Comparison of ENCODE assay signal across 1 cellular context in genomic region chr5:175861337-175862130, GRCh38.
TF ChIP-seq lines count a peak whose summit lies in the region.

No MANE protein-coding gene starts in this region.

TF ChIP-seq in HepG2, 621 proteins besides CTCF, POLR2A, EP300 and RAD21 (continued from another document and continues in another):
- peak; percentile 59 for TF ChIP-seq TFE3 (CRISPR knock-in tag; IDR thresholded peaks at IDR 0.05)
- no peak for TF ChIP-seq CREBL2 (CRISPR knock-in tag; IDR thresholded peaks at IDR 0.05; ENCODE audit: borderline replicate concordance)
- peak; percentile 85 for TF ChIP-seq ZNF605 (CRISPR knock-in tag; IDR thresholded peaks at IDR 0.05)
- TF ChIP-seq FOXA1 (IDR thresholded peaks at IDR 0.05), result no peak
- TF ChIP-seq FOXA1 (CRISPR knock-in tag; IDR thresholded peaks at IDR 0.05), result peak; percentile 34
- 0 out of 2 replicates have a peak, but pooled peaks have one; percentile 6 for TF ChIP-seq HOXA5 (CRISPR knock-in tag; IDR thresholded peaks at IDR 0.05)
- TF ChIP-seq ZNF337 (CRISPR knock-in tag; IDR thresholded peaks at IDR 0.05; ENCODE audit: borderline replicate concordance, low read depth), result no peak
- TF ChIP-seq SPEN (CRISPR knock-in tag; IDR thresholded peaks at IDR 0.05; ENCODE audit: low read depth), result 0 out of 2 replicates have a peak, but pooled peaks have one; percentile 45
- TF ChIP-seq SOX5 (CRISPR knock-in tag; IDR thresholded peaks at IDR 0.05; ENCODE audit: borderline replicate concordance), result peak; percentile 97
- peak; percentile 72 for TF ChIP-seq ZMYM2 (CRISPR knock-in tag; IDR thresholded peaks at IDR 0.05)
- peak; percentile 71; the same call in 1 of the 2 replicates for TF ChIP-seq ZBTB4 (CRISPR knock-in tag; IDR thresholded peaks at IDR 0.05; ENCODE audit: borderline replicate concordance)
- no peak for TF ChIP-seq ZNF780A (CRISPR knock-in tag; IDR thresholded peaks at IDR 0.05)
- TF ChIP-seq GATAD1 (CRISPR knock-in tag; IDR thresholded peaks at IDR 0.05), result peak; percentile 50; the same call in 1 of the 2 replicates
- TF ChIP-seq NFYC (CRISPR knock-in tag; IDR thresholded peaks at IDR 0.05), result peak; percentile 18; the same call in 1 of the 2 replicates
- peak; percentile 33 for TF ChIP-seq POLR2AphosphoS5 (IDR thresholded peaks at IDR 0.05; ENCODE audit: low read depth, low read length)
- no peak for TF ChIP-seq E2F5 (CRISPR knock-in tag; conservative IDR thresholded peaks at IDR 0.05)
- peak; percentile 72 for TF ChIP-seq KDM2A (CRISPR knock-in tag; IDR thresholded peaks at IDR 0.05; ENCODE audit: borderline replicate concordance, low read depth)
- TF ChIP-seq PPARG (CRISPR knock-in tag; conservative IDR thresholded peaks at IDR 0.05), result peak; percentile 70
- peak; percentile 63; the same call in 1 of the 2 replicates for TF ChIP-seq ZNF556 (CRISPR knock-in tag; IDR thresholded peaks at IDR 0.05; ENCODE audit: borderline replicate concordance)
- 0 out of 2 replicates have a peak, but pooled peaks have one; percentile 69 for TF ChIP-seq DMTF1 (CRISPR knock-in tag; IDR thresholded peaks at IDR 0.05)
- TF ChIP-seq ZNF850 (CRISPR knock-in tag; conservative IDR thresholded peaks at IDR 0.05), result no peak
- peak; percentile 72; the same call in 1 of the 2 replicates for TF ChIP-seq ZNF343 (CRISPR knock-in tag; IDR thresholded peaks at IDR 0.05)
- TF ChIP-seq ZNF224 (CRISPR knock-in tag; IDR thresholded peaks at IDR 0.05), result no peak
- TF ChIP-seq YEATS2 (CRISPR knock-in tag; IDR thresholded peaks at IDR 0.05; ENCODE audit: borderline replicate concordance), result peak; percentile 38; the same call in 1 of the 2 replicates
- no peak for TF ChIP-seq ZKSCAN1 (IDR thresholded peaks at IDR 0.05; ENCODE audit: low read length)
- peak; percentile 75; the same call in 1 of the 2 replicates for TF ChIP-seq ZNF788 (CRISPR knock-in tag; IDR thresholded peaks at IDR 0.05; ENCODE audit: borderline replicate concordance)
- TF ChIP-seq ZNF776 (CRISPR knock-in tag; IDR thresholded peaks at IDR 0.05), result no peak
- no peak for TF ChIP-seq USF2 (IDR thresholded peaks at IDR 0.05; ENCODE audit: low read depth, low read length)
- TF ChIP-seq USF2 (CRISPR knock-in tag; IDR thresholded peaks at IDR 0.05; ENCODE audit: borderline replicate concordance), result no peak
- TF ChIP-seq HOMEZ (CRISPR knock-in tag; IDR thresholded peaks at IDR 0.05; ENCODE audit: low read depth), result peak; percentile 19; the same call in 1 of the 2 replicates
- peak; percentile 90 for TF ChIP-seq SKI (IDR thresholded peaks at IDR 0.05; ENCODE audit: partially characterized antibody)
- peak; percentile 83; the same call in 1 of the 2 replicates for TF ChIP-seq NAIF1 (CRISPR knock-in tag; IDR thresholded peaks at IDR 0.05; ENCODE audit: borderline replicate concordance)
- no peak for TF ChIP-seq HNRNPH1 (optimal IDR thresholded peaks at IDR 0.05; ENCODE audit: low read depth, low read length)
- TF ChIP-seq ZBTB38 (CRISPR knock-in tag; IDR thresholded peaks at IDR 0.05), result peak; percentile 28; the same call in 1 of the 2 replicates
- TF ChIP-seq ZBTB42 (CRISPR knock-in tag; IDR thresholded peaks at IDR 0.05), result no peak
- peak; percentile 93 for TF ChIP-seq ZNF614 (CRISPR knock-in tag; IDR thresholded peaks at IDR 0.05; ENCODE audit: borderline replicate concordance)
- TF ChIP-seq GABPA (IDR thresholded peaks at IDR 0.05; ENCODE audit: low read depth, low read length), result no peak
- TF ChIP-seq GABPA (CRISPR knock-in tag; IDR thresholded peaks at IDR 0.05; ENCODE audit: low read depth), result 0 out of 2 replicates have a peak, but pooled peaks have one; percentile 18
- peak; percentile 92 for TF ChIP-seq SOX13 (IDR thresholded peaks at IDR 0.05)
- TF ChIP-seq SOX13 (CRISPR knock-in tag; conservative IDR thresholded peaks at IDR 0.05 in 1 of 2, IDR thresholded peaks at IDR 0.05 in 1 of 2), result peak in 1 of 2 experiments; percentile 96; a peak in 2 of 4 replicates
- no peak for TF ChIP-seq ZNF430 (CRISPR knock-in tag; IDR thresholded peaks at IDR 0.05)
- TF ChIP-seq PITX1 (CRISPR knock-in tag; IDR thresholded peaks at IDR 0.05), result peak; percentile 90
- TF ChIP-seq MTA3 (CRISPR knock-in tag; IDR thresholded peaks at IDR 0.05), result no peak
- peak; percentile 14; the same call in 1 of the 2 replicates for TF ChIP-seq ZNF143 (CRISPR knock-in tag; IDR thresholded peaks at IDR 0.05)
- TF ChIP-seq NR2F6 (IDR thresholded peaks at IDR 0.05), result peak; percentile 80
- TF ChIP-seq NR2F6 (CRISPR knock-in tag; IDR thresholded peaks at IDR 0.05), result peak; percentile 70; the same call in 1 of the 2 replicates
- TF ChIP-seq SMAD3 (CRISPR knock-in tag; IDR thresholded peaks at IDR 0.05), result peak; percentile 48; the same call in 1 of the 2 replicates
- peak; percentile 31; the same call in 1 of the 2 replicates for TF ChIP-seq KDM6A (CRISPR knock-in tag; IDR thresholded peaks at IDR 0.05; ENCODE audit: low read depth)
- 0 out of 2 replicates have a peak, but pooled peaks have one; percentile 12 for TF ChIP-seq ESRRA (CRISPR knock-in tag; IDR thresholded peaks at IDR 0.05; ENCODE audit: low read depth)
- peak; percentile 77 for TF ChIP-seq ZFY (CRISPR knock-in tag; IDR thresholded peaks at IDR 0.05)
- TF ChIP-seq ZNF740 (CRISPR knock-in tag; IDR thresholded peaks at IDR 0.05), result peak; percentile 74; the same call in 1 of the 2 replicates
- peak; percentile 81 for TF ChIP-seq HNF4G (IDR thresholded peaks at IDR 0.05; ENCODE audit: borderline replicate concordance, low read depth, low read length)
- TF ChIP-seq HNF4G (CRISPR knock-in tag; IDR thresholded peaks at IDR 0.05; ENCODE audit: borderline replicate concordance, low read depth), result peak; percentile 77; the same call in 1 of the 2 replicates
- peak; percentile 83 for TF ChIP-seq HDAC1 (CRISPR knock-in tag; IDR thresholded peaks at IDR 0.05)
- peak; percentile 53; the same call in 1 of the 2 replicates for TF ChIP-seq HIVEP1 (CRISPR knock-in tag; IDR thresholded peaks at IDR 0.05)
- TF ChIP-seq HMG20B (CRISPR knock-in tag; conservative IDR thresholded peaks at IDR 0.05), result peak; percentile 57; the same call in 1 of the 2 replicates
- 0 out of 2 replicates have a peak, but pooled peaks have one; percentile 54 for TF ChIP-seq ZMAT3 (CRISPR knock-in tag; conservative IDR thresholded peaks at IDR 0.05)
- TF ChIP-seq REPIN1 (CRISPR knock-in tag; IDR thresholded peaks at IDR 0.05; ENCODE audit: borderline replicate concordance, low read depth), result 0 out of 2 replicates have a peak, but pooled peaks have one; percentile 75
- TF ChIP-seq NKX3-1 (CRISPR knock-in tag; IDR thresholded peaks at IDR 0.05), result 0 out of 2 replicates have a peak, but pooled peaks have one; percentile 61
- TF ChIP-seq ZSCAN25 (CRISPR knock-in tag; IDR thresholded peaks at IDR 0.05), result peak; percentile 84
- peak; percentile 95 for TF ChIP-seq NCOA2 (CRISPR knock-in tag; IDR thresholded peaks at IDR 0.05)
- peak in 1 of 2 experiments; percentile 64; a peak in 1 of 4 replicates for TF ChIP-seq ATF4 (CRISPR knock-in tag; IDR thresholded peaks at IDR 0.05)
